10 cellular contexts compared by ENCODE assay signal in genomic region chr9:116390306-116391228, GRCh38.
DNase-seq lines count a peak whose midpoint lies in the region; ATAC-seq and TF ChIP-seq lines count a peak whose summit lies in the region.
"Had no signal": no experiment of that assay in that cellular context is flagged by ENCODE, and none has a peak within 500 bp of the region (broad histone marks: within the 10 kb centered on the region; RNA-seq: fewer than 3 reads in every experiment).

No MANE protein-coding gene starts in this region.

- no peaks in the 10 kb centered on the region for H3K9me3 ChIP-seq in spleen
- H3K9me3 ChIP-seq: upper lobe of right lung had no signal

- peak; percentile 63 for ATAC-seq in GM19438 (IDR thresholded peaks at IDR 0.05; ENCODE audit: low read depth, unreplicated experiment)
- ATAC-seq in HG03025 (IDR thresholded peaks at IDR 0.05; ENCODE audit: low FRiP score, unreplicated experiment): peak; percentile 84
- ATAC-seq: upper lobe of right lung had no signal

- no peak overlapping the region for H3K4me3 ChIP-seq in spleen
- H3K4me3 ChIP-seq: upper lobe of right lung had no signal

- H3K36me3 ChIP-seq in spleen: no peaks in the 10 kb centered on the region
- H3K36me3 ChIP-seq: upper lobe of right lung had no signal

- intact Hi-C loops in spleen (cut with DNase I; ENCODE audit: low total_unique reads): no loop called here

- no peak for TF ChIP-seq CTCF in spleen (IDR thresholded peaks at IDR 0.05 in 8 of 11, conservative IDR thresholded peaks at IDR 0.05 in 3 of 11)

- no peaks in the 10 kb centered on the region for H3K4me1 ChIP-seq in spleen
- H3K4me1 ChIP-seq: upper lobe of right lung had no signal

- DNase-seq in EH (ENCODE audit: low read depth) (peak; percentile 54), NCI-H82 (lab: John Stamatoyannopoulos, UW) (peak; percentile 97), hypothalamus (lab: John Stamatoyannopoulos, UW) (no peak), spleen (no peak), NCI-H2081 (lab: John Stamatoyannopoulos, UW) (no peak), NCI-H2171 treated with DMSO at 0.1 percent for 48 hours (lab: John Stamatoyannopoulos, UW) (no peak)
- DNase-seq: stimulated activated CD4-positive, alpha-beta T cell treated with anti-CD3 and anti-CD28 coated beads, Interleukin-4, amount 100 ng/mL, for 24 hours; upper lobe of right lung had no signal

- H3K27ac ChIP-seq in spleen: no peak overlapping the region
- H3K27ac ChIP-seq: upper lobe of right lung had no signal

- no peak for TF ChIP-seq POLR2A in spleen (IDR thresholded peaks at IDR 0.05)

- H3K27me3 ChIP-seq in spleen (replicated peaks in 1 of 7): no peaks in the 10 kb centered on the region
- H3K27me3 ChIP-seq: upper lobe of right lung had no signal

- WGBS in spleen, 5 donors: 53 to 64% (median 58%) methylated on average over 7 of the region's 7 CpGs

Comparison
In these comparisons a context has a peak if more than half of its experiments do, and no peak if none do; other contexts are left out.
1. DNase-seq: peak in EH (single experiment) and NCI-H82 (single experiment); none in hypothalamus (0 of 51), spleen (single experiment), NCI-H2081 (0 of 2) and NCI-H2171 treated with DMSO at 0.1 percent for 48 hours (single experiment).